Comparison of ENCODE assay signal across 8 cellular contexts in genomic region chr3:50356553-50356952, GRCh38. TPM values are rescaled to one million over a fixed set of nuclear protein-coding genes. Genes with fewer than 3 reads are reported as not detected.
DNase-seq lines count a peak whose midpoint lies in the region; ATAC-seq and TF ChIP-seq lines count a peak whose summit lies in the region.

No MANE protein-coding gene starts in this region.

- no peaks in the 10 kb centered on the region for H3K9me3 Mint-ChIP-seq in stimulated activated naive CD8-positive, alpha-beta T cell treated with anti-CD3 and anti-CD28 coated beads, Interleukin-15, Interleukin-2, amounts not matched to agents 100 ng/mL and 50 ng/mL, for 24 hours
- H3K9me3 Mint-ChIP-seq in activated naive CD4-positive, alpha-beta T cell treated with anti-CD3 and anti-CD28 coated beads for 36 hours, result no peaks in the 10 kb centered on the region

- CTCF ChIA-PET in activated naive CD4-positive, alpha-beta T cell treated with anti-CD3 and anti-CD28 coated beads for 36 hours (lab: Charles Lee), result interaction anchor here (1.5 to 1.6 kb wide), 2 partner anchors 11 to 185 kb away, joined by 4 to 6 read pairs; partner anchors contain the start of gene ZMYND10

- H3K4me1 ChIP-seq in adipocyte (ENCODE audit: control insufficient read depth, insufficient read depth, low read length) (peaks cover 34% of the 10 kb centered on the region), lower lobe of right lung (peaks cover 53% of the 10 kb centered on the region)

- no peak overlapping the region for H3K27ac ChIP-seq in lower lobe of right lung

- peak overlapping the region; percentile 97 for H3K4me3 Mint-ChIP-seq in stimulated activated naive CD8-positive, alpha-beta T cell treated with anti-CD3 and anti-CD28 coated beads, Interleukin-15, Interleukin-2, amounts not matched to agents 100 ng/mL and 50 ng/mL, for 24 hours
- no peak overlapping the region for H3K4me3 Mint-ChIP-seq in activated naive CD4-positive, alpha-beta T cell treated with anti-CD3 and anti-CD28 coated beads for 36 hours

- no peaks in the 10 kb centered on the region for H3K9me3 ChIP-seq in adipocyte (ENCODE audit: control insufficient read depth, low read length)
- H3K9me3 ChIP-seq in lower lobe of right lung, result no peaks in the 10 kb centered on the region

- H3K36me3 ChIP-seq in adipocyte (ENCODE audit: control insufficient read depth, insufficient read depth, low read length, severe bottlenecking) (peaks cover 25% of the 10 kb centered on the region), lower lobe of right lung (peaks cover 52% of the 10 kb centered on the region)

- H3K36me3 Mint-ChIP-seq in stimulated activated naive CD8-positive, alpha-beta T cell treated with anti-CD3 and anti-CD28 coated beads, Interleukin-15, Interleukin-2, amounts not matched to agents 100 ng/mL and 50 ng/mL, for 24 hours (ENCODE audit: low read depth), result peaks cover 24% of the 10 kb centered on the region
- H3K36me3 Mint-ChIP-seq in activated naive CD4-positive, alpha-beta T cell treated with anti-CD3 and anti-CD28 coated beads for 36 hours (ENCODE audit: low read depth), result peaks cover 18% of the 10 kb centered on the region

- H3K9ac ChIP-seq in adipocyte (ENCODE audit: low read length), result peak overlapping the region; percentile 98

- no peak for TF ChIP-seq CTCF in lower lobe of right lung (IDR thresholded peaks at IDR 0.05)

- H3K27me3 ChIP-seq in adipocyte (replicated peaks; ENCODE audit: control insufficient read depth, insufficient read depth, low read length), result no peaks in the 10 kb centered on the region
- H3K27me3 ChIP-seq in lower lobe of right lung (ENCODE audit: low read depth), result no peaks in the 10 kb centered on the region

- H3K27ac Mint-ChIP-seq in stimulated activated naive CD8-positive, alpha-beta T cell treated with anti-CD3 and anti-CD28 coated beads, Interleukin-15, Interleukin-2, amounts not matched to agents 100 ng/mL and 50 ng/mL, for 24 hours, result no peak overlapping the region
- no peak overlapping the region for H3K27ac Mint-ChIP-seq in activated naive CD4-positive, alpha-beta T cell treated with anti-CD3 and anti-CD28 coated beads for 36 hours

- H3K4me3 ChIP-seq in adipocyte (ENCODE audit: low read length), result peak overlapping the region; percentile 93
- peak overlapping the region; percentile 89 for H3K4me3 ChIP-seq in lower lobe of right lung

- no peak for DNase-seq in stimulated activated naive CD8-positive, alpha-beta T cell treated with anti-CD3 and anti-CD28 coated beads, Interleukin-15, Interleukin-2, amounts not matched to agents 100 U/mL and 50 U/mL, for 24 hours
- DNase-seq in adipocyte (ENCODE audit: low read depth) (no peak), lower lobe of right lung (no peak), NCI-H1092 treated with DMSO at 0.1 percent for 48 hours (lab: John Stamatoyannopoulos, UW) (no peak), NCI-H128 (lab: John Stamatoyannopoulos, UW; ENCODE audit: unreplicated experiment) (no peak)
- no peak for DNase-seq in activated naive CD4-positive, alpha-beta T cell treated with anti-CD3 and anti-CD28 coated beads for 36 hours

- H3K27me3 Mint-ChIP-seq in stimulated activated naive CD8-positive, alpha-beta T cell treated with anti-CD3 and anti-CD28 coated beads, Interleukin-15, Interleukin-2, amounts not matched to agents 100 ng/mL and 50 ng/mL, for 24 hours, result no peaks in the 10 kb centered on the region
- no peaks in the 10 kb centered on the region for H3K27me3 Mint-ChIP-seq in activated naive CD4-positive, alpha-beta T cell treated with anti-CD3 and anti-CD28 coated beads for 36 hours (ENCODE audit: low read depth)

- no peak for ATAC-seq in stimulated activated naive CD8-positive, alpha-beta T cell treated with anti-CD3 and anti-CD28 coated beads, Interleukin-15, Interleukin-2, amounts not matched to agents 100 U/mL and 50 U/mL, for 24 hours
- ATAC-seq in lower lobe of right lung (no peak), GM18511 (IDR thresholded peaks at IDR 0.05; ENCODE audit: unreplicated experiment) (no peak)

- intact Hi-C loops in lower lobe of right lung (cut with DNase I), result no loop called here
- intact Hi-C loops in activated naive CD4-positive, alpha-beta T cell treated with anti-CD3 and anti-CD28 coated beads for 36 hours (cut with micrococcal nuclease), result loop anchor here (10.0 kb wide), 1 partner anchor 1028 kb away; the partner anchor contains the start of gene MANF

- H3K4me1 Mint-ChIP-seq in stimulated activated naive CD8-positive, alpha-beta T cell treated with anti-CD3 and anti-CD28 coated beads, Interleukin-15, Interleukin-2, amounts not matched to agents 100 ng/mL and 50 ng/mL, for 24 hours (ENCODE audit: low read depth), result peaks cover 46% of the 10 kb centered on the region
- H3K4me1 Mint-ChIP-seq in activated naive CD4-positive, alpha-beta T cell treated with anti-CD3 and anti-CD28 coated beads for 36 hours (ENCODE audit: low read depth), result peaks cover 48% of the 10 kb centered on the region

RNA-seq across cellular contexts. Expression of gene TMEM115, which starts 2.8 kb away (rescaled TPM):
- 37.5 TPM for total RNA-seq in lower lobe of right lung
- 10 to 100 TPM; 10.6 to 11.1 TPM for total RNA-seq in activated naive CD4-positive, alpha-beta T cell treated with anti-CD3 and anti-CD28 coated beads for 36 hours

RNA-seq across cellular contexts. Expression of gene CYB561D2, which starts 5.9 kb away (rescaled TPM):
- 21.7 TPM for total RNA-seq in lower lobe of right lung
- total RNA-seq in activated naive CD4-positive, alpha-beta T cell treated with anti-CD3 and anti-CD28 coated beads for 36 hours, result 10 to 100 TPM; 11.0 to 11.3 TPM

RNA-seq across cellular contexts. Expression of gene NPRL2, which starts 6.0 kb away (rescaled TPM):
- total RNA-seq in lower lobe of right lung, result 17.7 TPM
- total RNA-seq in activated naive CD4-positive, alpha-beta T cell treated with anti-CD3 and anti-CD28 coated beads for 36 hours, result 10 to 100 TPM; 27.7 to 31.3 TPM

RNA-seq across cellular contexts. Expression of gene ZMYND10, which starts 11.0 kb away (rescaled TPM):
- 32.8 TPM for total RNA-seq in lower lobe of right lung
- total RNA-seq in activated naive CD4-positive, alpha-beta T cell treated with anti-CD3 and anti-CD28 coated beads for 36 hours, result under 1 TPM; 0.54 to 0.57 TPM

RNA-seq across cellular contexts. Expression of gene RASSF1, which starts 15.9 kb away (rescaled TPM):
- total RNA-seq in lower lobe of right lung, result 39.5 TPM
- 10 to 100 TPM; 37.5 to 38.5 TPM for total RNA-seq in activated naive CD4-positive, alpha-beta T cell treated with anti-CD3 and anti-CD28 coated beads for 36 hours
